1 cellular context compared by ENCODE assay signal in the genomic region with DNA sequence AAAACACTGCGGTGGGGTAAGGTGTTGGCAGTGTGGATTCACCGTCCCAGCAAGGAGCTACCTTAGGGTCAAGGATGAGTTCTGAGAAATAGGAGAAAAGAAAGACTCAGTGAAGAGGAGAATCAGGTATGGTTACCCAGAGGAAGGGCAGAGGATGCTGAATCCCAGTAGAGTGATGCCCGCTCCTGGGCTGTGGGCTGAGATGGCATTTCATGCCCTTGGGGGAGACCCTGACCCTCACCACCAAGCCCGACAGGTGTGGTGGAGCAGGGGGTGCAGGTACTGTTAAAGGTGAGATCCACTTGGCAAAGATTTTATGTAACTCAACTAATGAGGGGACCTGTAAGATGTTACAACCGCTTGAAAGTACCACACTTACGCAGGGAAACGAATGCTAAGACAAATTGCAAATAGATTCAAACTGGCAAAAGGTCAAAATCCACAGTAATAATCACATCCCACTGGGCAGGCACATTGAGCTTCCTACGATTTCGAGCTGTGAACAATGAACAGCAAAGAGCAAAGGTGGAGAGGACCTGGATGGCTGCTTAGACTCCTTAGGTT.
TF ChIP-seq lines count a peak whose summit lies in the region.

No MANE protein-coding gene starts in this region.

TF ChIP-seq in HepG2, 621 proteins besides CTCF, POLR2A, EP300 and RAD21:
- no peak for TF ChIP-seq STAG1 (CRISPR knock-in tag; IDR thresholded peaks at IDR 0.05)
- TF ChIP-seq ZNF510 (CRISPR knock-in tag; IDR thresholded peaks at IDR 0.05; ENCODE audit: low read depth) = peak; percentile 100
- no peak for TF ChIP-seq FIP1L1 (IDR thresholded peaks at IDR 0.05; ENCODE audit: borderline replicate concordance, insufficient read depth, low read depth, low read length)
